Comparison of ENCODE assay signal across 15 cellular contexts in the genomic region with DNA sequence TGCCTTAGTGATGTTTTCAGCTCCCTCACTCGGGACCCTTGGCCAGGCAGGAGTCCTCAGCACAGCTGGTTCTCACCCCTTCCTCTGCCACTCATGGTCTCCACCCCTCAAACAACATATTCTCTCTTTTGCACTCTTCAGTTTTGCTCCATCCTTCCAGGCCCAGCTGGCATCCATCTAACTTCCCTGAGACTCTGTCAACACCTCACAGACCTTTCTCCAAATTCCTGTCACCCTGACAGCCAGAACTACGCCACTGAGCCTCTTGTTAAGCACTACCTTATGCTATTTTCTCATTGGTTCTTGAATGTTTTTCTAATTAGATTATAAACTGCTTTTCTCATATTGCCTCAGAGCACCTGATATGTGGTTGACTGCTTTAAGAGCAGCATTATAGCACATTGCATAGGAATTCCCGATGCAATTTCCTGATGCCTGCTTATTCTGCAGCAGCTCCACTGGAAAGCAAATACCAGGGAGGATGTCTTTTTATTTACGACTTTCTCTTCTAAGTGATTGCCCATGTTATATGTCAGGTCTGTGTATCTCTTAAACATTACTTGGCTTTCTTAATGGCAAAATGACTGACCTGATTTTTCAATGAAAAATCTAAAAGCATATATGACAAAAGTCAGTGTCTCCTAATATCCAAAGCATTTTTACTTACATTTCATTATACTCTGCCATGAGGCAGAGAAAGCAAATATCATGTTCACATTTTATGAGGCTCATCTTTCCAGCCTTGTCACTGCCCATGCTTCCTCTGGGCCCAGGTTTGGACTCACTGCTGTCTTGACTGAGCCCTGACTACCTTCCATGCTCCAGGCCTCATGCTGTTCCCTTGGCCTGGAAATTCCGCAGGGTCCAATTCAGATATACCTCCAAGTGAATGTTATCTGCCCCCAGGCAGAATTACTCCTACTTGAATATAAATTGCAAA.
"Had no signal": no experiment of that assay in that cellular context is flagged by ENCODE, and none has a peak within 500 bp of the region (broad histone marks: within the 10 kb centered on the region; RNA-seq: fewer than 3 reads in every experiment).

No MANE protein-coding gene starts in this region.

- H3K27ac Mint-ChIP-seq: activated naive CD4-positive, alpha-beta T cell treated with anti-CD3 and anti-CD28 coated beads, Interleukin-2, amount 50 U/mL, for 72 hours; activated T-cell treated with anti-CD3 and anti-CD28 coated beads, Interleukin-2, amount 50 U/mL, for 24 hours; natural killer cell; stimulated activated naive CD8-positive, alpha-beta T cell treated with anti-CD3 and anti-CD28 coated beads, Interleukin-15, amount 100 ng/mL, for 72 hours; T-helper 2 cell treated with Interferon-gamma antibody and Interleukin-4, amounts not matched to agents 5 μg/mL and 100 μg/mL, for 36 hours had no signal

- H3K36me3 ChIP-seq: brain microvascular endothelial cell, thoracic aorta had no signal

- H3K27me3 ChIP-seq: brain microvascular endothelial cell had no signal

- FAIRE-seq: urothelium cell line had no signal

- H3K9me3 ChIP-seq: mucosa of descending colon, thoracic aorta had no signal

- H3K4me3 ChIP-seq: mucosa of descending colon, thoracic aorta had no signal

- DNase-seq: activated CD4-positive, alpha-beta T cell treated with anti-CD3 and anti-CD28 coated beads, Interleukin-2, amount 50 U/mL, for 4 hours; activated CD4-positive, CD25-positive, alpha-beta regulatory T cell treated with anti-CD3 and anti-CD28 coated beads, Interleukin-2, amount 50 U/mL, for 72 hours; activated effector memory CD4-positive, alpha-beta T cell treated with anti-CD3 and anti-CD28 coated beads, Interleukin-2, amount 50 U/mL, for 16 hours; activated T-cell treated with anti-CD3 and anti-CD28 coated beads, Interleukin-2, amount 50 U/mL, for 24 hours; amygdala; brain microvascular endothelial cell; mammary epithelial cell; mucosa of descending colon; natural killer cell; stimulated activated CD4-positive, alpha-beta T cell treated with anti-CD3 and anti-CD28 coated beads, Interleukin-4, amount 100 ng/mL, for 1 hour; stimulated activated naive CD8-positive, alpha-beta T cell treated with anti-CD3 and anti-CD28 coated beads, Interleukin-15, amount 100 ng/mL, for 72 hours had no signal

- H3K27me3 Mint-ChIP-seq: activated T-cell treated with anti-CD3 and anti-CD28 coated beads, Interleukin-2, amount 50 U/mL, for 24 hours; stimulated activated naive CD8-positive, alpha-beta T cell treated with anti-CD3 and anti-CD28 coated beads, Interleukin-15, amount 100 ng/mL, for 72 hours had no signal

- ATAC-seq: activated naive CD4-positive, alpha-beta T cell treated with anti-CD3 and anti-CD28 coated beads, Interleukin-2, amount 50 U/mL, for 72 hours; mucosa of descending colon; natural killer cell; stimulated activated naive CD8-positive, alpha-beta T cell treated with anti-CD3 and anti-CD28 coated beads, Interleukin-15, amount 100 ng/mL, for 72 hours had no signal

- H3K36me3 Mint-ChIP-seq: activated naive CD4-positive, alpha-beta T cell treated with anti-CD3 and anti-CD28 coated beads, Interleukin-2, amount 50 U/mL, for 72 hours; natural killer cell had no signal

- H3K9me3 Mint-ChIP-seq: activated naive CD4-positive, alpha-beta T cell treated with anti-CD3 and anti-CD28 coated beads, Interleukin-2, amount 50 U/mL, for 72 hours; activated T-cell treated with anti-CD3 and anti-CD28 coated beads, Interleukin-2, amount 50 U/mL, for 24 hours; natural killer cell; stimulated activated naive CD8-positive, alpha-beta T cell treated with anti-CD3 and anti-CD28 coated beads, Interleukin-15, amount 100 ng/mL, for 72 hours; T-helper 2 cell treated with Interferon-gamma antibody and Interleukin-4, amounts not matched to agents 5 μg/mL and 100 μg/mL, for 36 hours had no signal

- H3K4me3 Mint-ChIP-seq: activated T-cell treated with anti-CD3 and anti-CD28 coated beads, Interleukin-2, amount 50 U/mL, for 24 hours; natural killer cell; stimulated activated naive CD8-positive, alpha-beta T cell treated with anti-CD3 and anti-CD28 coated beads, Interleukin-15, amount 100 ng/mL, for 72 hours; T-helper 2 cell treated with Interferon-gamma antibody and Interleukin-4, amounts not matched to agents 5 μg/mL and 100 μg/mL, for 36 hours had no signal

- H3K4me1 Mint-ChIP-seq: natural killer cell had no signal

- H3K27ac ChIP-seq: brain microvascular endothelial cell, thoracic aorta had no signal
